In genomic region chr20:48722737-48723191, GRCh38 we compare ENCODE assay signal across 8 cellular contexts.
DNase-seq lines count a peak whose midpoint lies in the region; ATAC-seq and FAIRE-seq lines count a peak whose summit lies in the region.

No MANE protein-coding gene starts in this region.

- no peaks in the 10 kb centered on the region for H3K36me3 ChIP-seq in small intestine (ENCODE audit: control insufficient read depth in 2 of 2, insufficient read depth in 2 of 2, low read length in 2 of 2)

- H3K36me3 Mint-ChIP-seq in dendritic cell treated with granulocyte-macrophage colony-stimulating factor and Interleukin-4, amounts not matched to agents 40 ng/mL and 50 ng/mL, for 4 days (ENCODE audit: low read depth) = peaks cover 83% of the 10 kb centered on the region
- peaks cover 17% of the 10 kb centered on the region for H3K36me3 Mint-ChIP-seq in natural killer cell treated with Interleukin-12 subunit alpha and Interleukin-12 subunit beta and Interleukin-15 and Interleukin-18, amount 100 ng/mL, for 72 hours

- peak; percentile 40 to 54 for ATAC-seq in natural killer cell treated with Interleukin-12 subunit alpha and Interleukin-12 subunit beta and Interleukin-15 and Interleukin-18, amount 100 ng/mL, for 72 hours
- no peak for ATAC-seq in GM19455 (IDR thresholded peaks at IDR 0.05; ENCODE audit: unreplicated experiment)

- intact Hi-C loops in dendritic cell treated with granulocyte-macrophage colony-stimulating factor and Interleukin-4, amounts not matched to agents 40 ng/mL and 50 ng/mL, for 4 days (cut with micrococcal nuclease) = loop anchor here (5.0 kb wide), 1 partner anchor 105 kb away; the partner anchor contains the start of gene PREX1

- H3K4me1 ChIP-seq in small intestine (ENCODE audit: control insufficient read depth in 2 of 2, insufficient read depth in 1 of 2, low read depth in 1 of 2, low read length in 1 of 2) = no peaks in the 10 kb centered on the region

- no peak for FAIRE-seq in small intestine (lab: Jason Lieb, UNC)

- H3K4me3 ChIP-seq in small intestine (ENCODE audit: low read depth in 1 of 2, low read length in 2 of 2) = no peak overlapping the region

- 21 to 43% (median 27%) methylated on average over 8 of the region's 8 CpGs for WGBS in small intestine, 3 donors

- H3K27ac ChIP-seq in small intestine (ENCODE audit: low read depth in 1 of 2, low read length in 1 of 2) = peak overlapping the region in 1 of 2 donors; percentile 80

- peaks cover 98% of the 10 kb centered on the region for H3K4me1 Mint-ChIP-seq in dendritic cell treated with granulocyte-macrophage colony-stimulating factor and Interleukin-4, amounts not matched to agents 40 ng/mL and 50 ng/mL, for 4 days (ENCODE audit: low read depth)
- peaks cover 88 to 89% of the 10 kb centered on the region in 2 donors for H3K4me1 Mint-ChIP-seq in natural killer cell treated with Interleukin-12 subunit alpha and Interleukin-12 subunit beta and Interleukin-15 and Interleukin-18, amount 100 ng/mL, for 72 hours (ENCODE audit: low read depth in 2 of 2)

- H3K9me3 ChIP-seq in small intestine (ENCODE audit: control insufficient read depth, low read depth) = no peaks in the 10 kb centered on the region

- H3K27me3 Mint-ChIP-seq in dendritic cell treated with granulocyte-macrophage colony-stimulating factor and Interleukin-4, amounts not matched to agents 40 ng/mL and 50 ng/mL, for 4 days = no peaks in the 10 kb centered on the region
- no peaks in the 10 kb centered on the region for H3K27me3 Mint-ChIP-seq in natural killer cell treated with Interleukin-12 subunit alpha and Interleukin-12 subunit beta and Interleukin-15 and Interleukin-18, amount 100 ng/mL, for 72 hours

- no peaks in the 10 kb centered on the region for H3K9me3 Mint-ChIP-seq in dendritic cell treated with granulocyte-macrophage colony-stimulating factor and Interleukin-4, amounts not matched to agents 40 ng/mL and 50 ng/mL, for 4 days
- H3K9me3 Mint-ChIP-seq in natural killer cell treated with Interleukin-12 subunit alpha and Interleukin-12 subunit beta and Interleukin-15 and Interleukin-18, amount 100 ng/mL, for 72 hours = no peaks in the 10 kb centered on the region

- peak; percentile 47 for DNase-seq in GF-D8 (lab: John Stamatoyannopoulos, UW)
- DNase-seq in NCI-H1694 treated with DMSO at 0.1 percent for 48 hours (lab: John Stamatoyannopoulos, UW) = peak; percentile 27
- no peak for DNase-seq in natural killer cell treated with Interleukin-12 subunit alpha and Interleukin-12 subunit beta and Interleukin-15 and Interleukin-18, amount 100 ng/mL, for 72 hours (ENCODE audit: low spot score)
- no peak for DNase-seq in small intestine
- DNase-seq in stimulated activated CD4-positive, alpha-beta T cell treated with anti-CD3 and anti-CD28 coated beads, Interleukin-2, amount 100 ng/mL, for 24 hours = no peak
- no peak for DNase-seq in NCI-H226

- no peaks in the 10 kb centered on the region for H3K27me3 ChIP-seq in small intestine (ENCODE audit: control insufficient read depth in 2 of 2, insufficient read depth in 2 of 2, low read length in 2 of 2)

- H3K4me3 Mint-ChIP-seq in dendritic cell treated with granulocyte-macrophage colony-stimulating factor and Interleukin-4, amounts not matched to agents 40 ng/mL and 50 ng/mL, for 4 days = peak overlapping the region; percentile 35
- peak overlapping the region; percentile 89 for H3K4me3 Mint-ChIP-seq in natural killer cell treated with Interleukin-12 subunit alpha and Interleukin-12 subunit beta and Interleukin-15 and Interleukin-18, amount 100 ng/mL, for 72 hours

- peak overlapping the region; percentile 80 for H3K27ac Mint-ChIP-seq in dendritic cell treated with granulocyte-macrophage colony-stimulating factor and Interleukin-4, amounts not matched to agents 40 ng/mL and 50 ng/mL, for 4 days
- peak overlapping the region; percentile 100 for H3K27ac Mint-ChIP-seq in natural killer cell treated with Interleukin-12 subunit alpha and Interleukin-12 subunit beta and Interleukin-15 and Interleukin-18, amount 100 ng/mL, for 72 hours

Comparison
In these comparisons a context has a peak if more than half of its experiments do, and no peak if none do; other contexts are left out.
1. DNase-seq: peak in GF-D8 (single experiment) and NCI-H1694 treated with DMSO at 0.1 percent for 48 hours (single experiment); none in natural killer cell treated with Interleukin-12 subunit alpha and Interleukin-12 subunit beta and Interleukin-15 and Interleukin-18, amount 100 ng/mL, for 72 hours (single experiment), small intestine (single experiment), stimulated activated CD4-positive, alpha-beta T cell treated with anti-CD3 and anti-CD28 coated beads, Interleukin-2, amount 100 ng/mL, for 24 hours (0 of 2) and NCI-H226 (single experiment).